In the genomic region with DNA sequence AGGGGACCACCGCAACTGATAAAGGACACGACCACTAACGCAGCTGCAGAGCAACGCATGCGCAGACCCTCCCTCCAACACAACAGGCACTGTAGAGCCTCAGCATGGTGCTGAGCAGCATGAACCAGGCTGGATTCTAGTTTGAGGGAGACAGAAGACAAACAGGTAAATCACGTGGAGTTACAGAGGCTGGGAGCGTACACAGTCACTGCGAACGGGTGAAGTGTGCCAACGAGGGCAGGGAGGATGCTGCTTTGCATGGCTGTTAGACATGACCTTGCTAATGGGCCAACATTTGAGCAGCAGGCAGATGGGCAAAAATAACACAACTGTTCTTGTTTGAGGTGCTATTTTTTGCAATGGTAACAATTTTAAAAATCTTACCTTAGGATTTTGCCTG, we compare ENCODE assay signal across 12 cellular contexts. TPM values are rescaled to one million over a fixed set of nuclear protein-coding genes. Genes with fewer than 3 reads are reported as not detected.
DNase-seq lines count a peak whose midpoint lies in the region; ATAC-seq and TF ChIP-seq lines count a peak whose summit lies in the region.
"Had no signal": no experiment of that assay in that cellular context is flagged by ENCODE, and none has a peak within 500 bp of the region (broad histone marks: within the 10 kb centered on the region; RNA-seq: fewer than 3 reads in every experiment).

No MANE protein-coding gene starts in this region.

- H3K4me1 Mint-ChIP-seq in CD8-positive, alpha-beta T cell (ENCODE audit: low read depth), result peaks cover 27% of the 10 kb centered on the region
- peaks cover 16% of the 10 kb centered on the region for H3K4me1 Mint-ChIP-seq in endothelial cell (ENCODE audit: unreplicated experiment)
- H3K4me1 Mint-ChIP-seq in nephron progenitor cell, result peaks cover 49% of the 10 kb centered on the region

- TF ChIP-seq CTCF in CD8-positive, alpha-beta T cell (IDR thresholded peaks at IDR 0.05), result no peak
- TF ChIP-seq CTCF in OCI-LY3 (IDR thresholded peaks at IDR 0.05; ENCODE audit: low read depth, low read length) (no peak), endothelial cell (IDR thresholded peaks at IDR 0.05; ENCODE audit: unreplicated experiment) (no peak), nephron progenitor cell (IDR thresholded peaks at IDR 0.05) (no peak), lower lobe of right lung (IDR thresholded peaks at IDR 0.05) (no peak)

- DNase-seq in CD8-positive, alpha-beta T cell, result no peak
- DNase-seq in endothelial cell (ENCODE audit: low spot score) (no peak), nephron progenitor cell (no peak), lower lobe of right lung (no peak), HT-29 (ENCODE audit: low spot score) (no peak), NCI-H446 (lab: John Stamatoyannopoulos, UW) (no peak)
- DNase-seq: activated CD4-positive, alpha-beta T cell treated with anti-CD3 and anti-CD28 coated beads, Interleukin-2, amount 10 ng/mL, durations not matched to agents 7 days and 5 days; GOT3; Kasumi-1; NCI-H345 had no signal

- no peaks in the 10 kb centered on the region for H3K9me3 ChIP-seq in CD8-positive, alpha-beta T cell (ENCODE audit: low read length)
- no peaks in the 10 kb centered on the region; the same call in 1 of the 2 replicates for H3K9me3 ChIP-seq in OCI-LY3 (ENCODE audit: insufficient read depth, low read length)
- no peaks in the 10 kb centered on the region for H3K9me3 ChIP-seq in lower lobe of right lung

- H3K27ac ChIP-seq in CD8-positive, alpha-beta T cell (ENCODE audit: low read depth, low read length), result no peak overlapping the region
- H3K27ac ChIP-seq in OCI-LY3 (ENCODE audit: low read length) (peak overlapping the region; percentile 42), lower lobe of right lung (no peak overlapping the region)

- H3K9ac ChIP-seq in OCI-LY3 (ENCODE audit: low read length), result no peak overlapping the region

- CTCF ChIA-PET in CD8-positive, alpha-beta T cell (lab: Charles Lee), result interaction anchor here (1.0 kb wide), 1 partner anchor 76 kb away, joined by 3 read pairs; no protein-coding TSS in a partner anchor

- peak overlapping the region; percentile 34 for H3K27ac Mint-ChIP-seq in CD8-positive, alpha-beta T cell
- H3K27ac Mint-ChIP-seq in endothelial cell (ENCODE audit: unreplicated experiment) (peak overlapping the region; percentile 70), nephron progenitor cell (peak overlapping the region; percentile 86)

- H2AFZ ChIP-seq in OCI-LY3 (ENCODE audit: low read depth, low read length), result no peak overlapping the region

- H3K79me2 ChIP-seq in OCI-LY3 (ENCODE audit: low read length), result peaks cover 95% of the 10 kb centered on the region

- no peak overlapping the region for H3K4me3 ChIP-seq in CD8-positive, alpha-beta T cell (ENCODE audit: low read depth, low read length)
- H3K4me3 ChIP-seq in OCI-LY3 (ENCODE audit: low read length), result no peak overlapping the region
- no peak overlapping the region for H3K4me3 ChIP-seq in lower lobe of right lung

- intact Hi-C loops in CD8-positive, alpha-beta T cell (cut with DNase I, micrococcal nuclease), result no loop called here
- intact Hi-C loops in lower lobe of right lung (cut with DNase I), result no loop called here

- no peaks in the 10 kb centered on the region for H3K27me3 Mint-ChIP-seq in CD8-positive, alpha-beta T cell (ENCODE audit: low read depth)
- peaks cover 2% of the 10 kb centered on the region for H3K27me3 Mint-ChIP-seq in endothelial cell (ENCODE audit: unreplicated experiment)
- H3K27me3 Mint-ChIP-seq in nephron progenitor cell (ENCODE audit: low read depth, poor library complexity), result no peaks in the 10 kb centered on the region
- H3K27me3 Mint-ChIP-seq: activated CD4-positive, alpha-beta T cell treated with anti-CD3 and anti-CD28 coated beads, Interleukin-2, amount 10 ng/mL, durations not matched to agents 7 days and 5 days had no signal

- H4K20me1 ChIP-seq in OCI-LY3 (ENCODE audit: insufficient read depth, low read length), result peaks cover 61% of the 10 kb centered on the region

- no peaks in the 10 kb centered on the region for H3K27me3 ChIP-seq in CD8-positive, alpha-beta T cell (ENCODE audit: insufficient read depth, low read length)
- H3K27me3 ChIP-seq in OCI-LY3 (ENCODE audit: low read depth, low read length) (no peaks in the 10 kb centered on the region), lower lobe of right lung (ENCODE audit: low read depth) (no peaks in the 10 kb centered on the region)

- ATAC-seq in CD8-positive, alpha-beta T cell, result no peak
- ATAC-seq in HG02981 (IDR thresholded peaks at IDR 0.05; ENCODE audit: unreplicated experiment) (no peak), lower lobe of right lung (no peak)

- POLR2A ChIA-PET in CD8-positive, alpha-beta T cell (lab: Charles Lee), result no interaction called here

- no peaks in the 10 kb centered on the region for H3K9me3 Mint-ChIP-seq in CD8-positive, alpha-beta T cell
- H3K9me3 Mint-ChIP-seq in endothelial cell (ENCODE audit: unreplicated experiment) (no peaks in the 10 kb centered on the region), nephron progenitor cell (no peaks in the 10 kb centered on the region)
- H3K9me3 Mint-ChIP-seq: activated CD4-positive, alpha-beta T cell treated with anti-CD3 and anti-CD28 coated beads, Interleukin-2, amount 10 ng/mL, durations not matched to agents 7 days and 5 days had no signal

- no peak overlapping the region for H3K4me3 Mint-ChIP-seq in CD8-positive, alpha-beta T cell
- no peak overlapping the region for H3K4me3 Mint-ChIP-seq in endothelial cell (ENCODE audit: unreplicated experiment)
- peak overlapping the region; percentile 34 for H3K4me3 Mint-ChIP-seq in nephron progenitor cell
- H3K4me3 Mint-ChIP-seq: activated CD4-positive, alpha-beta T cell treated with anti-CD3 and anti-CD28 coated beads, Interleukin-2, amount 10 ng/mL, durations not matched to agents 7 days and 5 days had no signal

- peak overlapping the region; percentile 36; the same call in 1 of the 2 replicates for H3K4me2 ChIP-seq in OCI-LY3 (ENCODE audit: low read length)

- H3K4me1 ChIP-seq in CD8-positive, alpha-beta T cell (ENCODE audit: insufficient read depth, low read length), result no peaks in the 10 kb centered on the region
- H3K4me1 ChIP-seq in OCI-LY3 (ENCODE audit: low read length) (peaks cover 35% of the 10 kb centered on the region), lower lobe of right lung (peaks cover 31% of the 10 kb centered on the region)

- H3K36me3 Mint-ChIP-seq in CD8-positive, alpha-beta T cell, result peaks cover 55% of the 10 kb centered on the region
- H3K36me3 Mint-ChIP-seq in endothelial cell (ENCODE audit: low read depth, unreplicated experiment), result peaks cover 29% of the 10 kb centered on the region
- H3K36me3 Mint-ChIP-seq in nephron progenitor cell (ENCODE audit: low read depth), result peaks cover 68% of the 10 kb centered on the region

- H3K36me3 ChIP-seq in CD8-positive, alpha-beta T cell (ENCODE audit: insufficient read depth, low read length), result peaks cover 20% of the 10 kb centered on the region
- H3K36me3 ChIP-seq in OCI-LY3 (replicated peaks; ENCODE audit: low read depth, low read length) (peaks cover 35% of the 10 kb centered on the region), lower lobe of right lung (peaks cover 57% of the 10 kb centered on the region)

RNA-seq across cellular contexts. Expression of a gene that starts 55.2 kb away (rescaled TPM):
- total RNA-seq in CD8-positive, alpha-beta T cell, result 10 to 100 TPM; 15.4 to 16.7 TPM
- total RNA-seq in endothelial cell (ENCODE audit: unreplicated experiment), result 85.4 TPM
- 133 TPM for total RNA-seq in lower lobe of right lung
- total RNA-seq in HT-29 (2014; rRNA removed; shearing (Covaris generic)), result 98.1 and 99.6 TPM in 2 replicates

RNA-seq across cellular contexts. Expression of a gene that starts 57.4 kb away (rescaled TPM):
- 100 to 1,000 TPM; 145 to 147 TPM for total RNA-seq in CD8-positive, alpha-beta T cell
- total RNA-seq in endothelial cell (ENCODE audit: unreplicated experiment) (427 TPM), lower lobe of right lung (341 TPM)
- 58.1 and 60.5 TPM in 2 replicates for total RNA-seq in HT-29 (2014; rRNA removed; shearing (Covaris generic))

Comparison
In these comparisons a context has a peak if more than half of its experiments do, and no peak if none do; other contexts are left out.
1. H3K27ac Mint-ChIP-seq: peak in every context shown above with its lines; median percentile 86 in nephron progenitor cell; 70 in endothelial cell; 34 in CD8-positive, alpha-beta T cell.